ENCODE assay signal across 8 cellular contexts in genomic region chr6:106085687-106085983, GRCh38. TPM values are rescaled to one million over a fixed set of nuclear protein-coding genes. Genes with fewer than 3 reads are reported as not detected.
DNase-seq lines count a peak whose midpoint lies in the region; ATAC-seq, FAIRE-seq and TF ChIP-seq lines count a peak whose summit lies in the region.

No MANE protein-coding gene starts in this region.

- H3K4me1 ChIP-seq in A549 (peaks cover 49% of the 10 kb centered on the region), HUES48 (ENCODE audit: control insufficient read depth, insufficient read depth, low read length) (peaks cover 38% of the 10 kb centered on the region), muscle layer of duodenum (ENCODE audit: control insufficient read depth in 1 of 2, insufficient read depth in 2 of 2, low read length in 2 of 2) (peaks cover 4 to 28% of the 10 kb centered on the region in 2 donors)

- ATAC-seq in A549 (peak; percentile 3 to 15; a peak in 3 of 6 replicates), GM18520 (IDR thresholded peaks at IDR 0.05; ENCODE audit: unreplicated experiment) (no peak)

- H3K36me3 ChIP-seq in HUES48 (ENCODE audit: control insufficient read depth, insufficient read depth, low read length) (no peaks in the 10 kb centered on the region), muscle layer of duodenum (ENCODE audit: control insufficient read depth in 1 of 2, insufficient read depth in 2 of 2, low read length in 2 of 2) (no peaks in the 10 kb centered on the region)

- H3K9me3 ChIP-seq in A549 (no peaks in the 10 kb centered on the region), HUES48 (ENCODE audit: control insufficient read depth, insufficient read depth, low read length) (no peaks in the 10 kb centered on the region), muscle layer of duodenum (ENCODE audit: control insufficient read depth in 1 of 2, low read length in 2 of 2) (no peaks in the 10 kb centered on the region)

- H3K9ac ChIP-seq in HUES48 (ENCODE audit: low read depth, low read length) = no peak overlapping the region; the same call in 1 of the 2 replicates

- DNase-seq in A549 (ENCODE audit: low read depth in 1 of 2, low spot score in 1 of 2) (no peak), cardiac fibroblast (ENCODE audit: low read depth in 2 of 2) (no peak), GOT3 (lab: John Stamatoyannopoulos, UW) (no peak), NCI-H524 (lab: John Stamatoyannopoulos, UW) (no peak), NCI-H510A (lab: John Stamatoyannopoulos, UW) (no peak)

- H3K27ac ChIP-seq in A549 (peak overlapping the region; percentile 87 to 88), HUES48 (ENCODE audit: low read depth, low read length) (peak overlapping the region; percentile 46), muscle layer of duodenum (ENCODE audit: low read length) (peak overlapping the region; percentile 60)

- 4% methylated on average over 6 of the region's 6 CpGs for WGBS in A549 (ENCODE audit: missing lambda C conversion rate)

- H3K4me3 ChIP-seq in A549 (peak overlapping the region; percentile 67), HUES48 (ENCODE audit: low read depth, low read length) (peak overlapping the region; percentile 68), cardiac fibroblast (replicated peaks in 1 of 2; ENCODE audit: low read depth in 2 of 2, low read length in 2 of 2) (peak overlapping the region; percentile 50 to 65), muscle layer of duodenum (ENCODE audit: low read depth in 1 of 2, low read length in 2 of 2) (peak overlapping the region; percentile 60 to 65)

- TF ChIP-seq CTCF in A549 (IDR thresholded peaks at IDR 0.05) (no peak), cardiac fibroblast (IDR thresholded peaks at IDR 0.05; ENCODE audit: low read depth, low read length) (no peak)

- TF ChIP-seq EP300 in A549 (IDR thresholded peaks at IDR 0.05) = no peak

- TF ChIP-seq POLR2A in A549 (IDR thresholded peaks at IDR 0.05; ENCODE audit: low read length) = no peak

- H3K27me3 ChIP-seq in HUES48 (ENCODE audit: control insufficient read depth, insufficient read depth, low read length) = peaks cover 37% of the 10 kb centered on the region
- no peaks in the 10 kb centered on the region for H3K27me3 ChIP-seq in muscle layer of duodenum (ENCODE audit: low read depth, low read length)

- no peak for TF ChIP-seq RAD21 in A549 (conservative IDR thresholded peaks at IDR 0.05 in 1 of 2, IDR thresholded peaks at IDR 0.05 in 1 of 2)

- FAIRE-seq in A549 (lab: Jason Lieb, UNC) = no peak

- CTCF ChIA-PET in A549 (lab: Yijun Ruan, JAX) = interaction anchor here (1.0 to 1.3 kb wide), 10 partner anchors 17 to 656 kb away, joined by 3 to 5 read pairs (median 3); no protein-coding TSS in a partner anchor

- peak overlapping the region; percentile 97 for H3K4me2 ChIP-seq in A549

- POLR2A ChIA-PET in A549 (lab: Yijun Ruan, JAX) = interaction anchor here (0.6 to 2.2 kb wide), 11 partner anchors 9 to 654 kb away, joined by 3 to 8 read pairs (median 4); partner anchors contain the start of gene ATG5

TF ChIP-seq in A549, 52 proteins besides CTCF, POLR2A, EP300 and RAD21:
- no peak for TF ChIP-seq ZC3H11A (IDR thresholded peaks at IDR 0.05)
- no peak for TF ChIP-seq JUN (IDR thresholded peaks at IDR 0.05)
- TF ChIP-seq BHLHE40 (IDR thresholded peaks at IDR 0.05; ENCODE audit: low read depth, low read length) = no peak
- TF ChIP-seq SREBF2 (IDR thresholded peaks at IDR 0.05) = no peak
- TF ChIP-seq FOXS1 (CRISPR knock-in tag; IDR thresholded peaks at IDR 0.05) = no peak
- TF ChIP-seq PBX3 (IDR thresholded peaks at IDR 0.05) = no peak
- no peak for TF ChIP-seq MYC (IDR thresholded peaks at IDR 0.05; ENCODE audit: borderline replicate concordance, low read length)
- TF ChIP-seq FOSB (CRISPR knock-in tag; IDR thresholded peaks at IDR 0.05) = no peak
- no peak for TF ChIP-seq BCL3 (IDR thresholded peaks at IDR 0.05)
- no peak for TF ChIP-seq CBX2 (IDR thresholded peaks at IDR 0.05; ENCODE audit: borderline replicate concordance, low read depth)
- TF ChIP-seq REST (IDR thresholded peaks at IDR 0.05) = no peak
- no peak for TF ChIP-seq EHMT2 (IDR thresholded peaks at IDR 0.05; ENCODE audit: low read depth)
- TF ChIP-seq ATOH8 (CRISPR knock-in tag; IDR thresholded peaks at IDR 0.05; ENCODE audit: low read depth) = no peak

RNA-seq across cellular contexts. Expression of gene PRDM1, which starts 0.5 kb away (rescaled TPM):
- polyA plus RNA-seq in A549 (2011; rRNA removed) (9.0 and 11.2 TPM in 2 replicates), A549 (2017; fragmentation: RNase III; extraction: RNeasy Plus Mini Kit Qiagen cat#74134 plus additional on column Dnase treatment) (2.5 to 3.0 TPM (median 2.6 TPM) in 3 replicates)
- polyA plus RNA-seq in A549 (2012; cell fraction: cytosol; rRNA removed) = 6.1 and 8.7 TPM in 2 replicates
- 19.1 and 19.2 TPM in 2 replicates for polyA plus RNA-seq in A549 (2012; cell fraction: nucleus; rRNA removed)
- polyA minus RNA-seq in A549 (2011; rRNA and poly(A)+ RNA removed) = 29.0 and 29.1 TPM in 2 replicates
